18 cellular contexts compared by ENCODE assay signal in the genomic region with DNA sequence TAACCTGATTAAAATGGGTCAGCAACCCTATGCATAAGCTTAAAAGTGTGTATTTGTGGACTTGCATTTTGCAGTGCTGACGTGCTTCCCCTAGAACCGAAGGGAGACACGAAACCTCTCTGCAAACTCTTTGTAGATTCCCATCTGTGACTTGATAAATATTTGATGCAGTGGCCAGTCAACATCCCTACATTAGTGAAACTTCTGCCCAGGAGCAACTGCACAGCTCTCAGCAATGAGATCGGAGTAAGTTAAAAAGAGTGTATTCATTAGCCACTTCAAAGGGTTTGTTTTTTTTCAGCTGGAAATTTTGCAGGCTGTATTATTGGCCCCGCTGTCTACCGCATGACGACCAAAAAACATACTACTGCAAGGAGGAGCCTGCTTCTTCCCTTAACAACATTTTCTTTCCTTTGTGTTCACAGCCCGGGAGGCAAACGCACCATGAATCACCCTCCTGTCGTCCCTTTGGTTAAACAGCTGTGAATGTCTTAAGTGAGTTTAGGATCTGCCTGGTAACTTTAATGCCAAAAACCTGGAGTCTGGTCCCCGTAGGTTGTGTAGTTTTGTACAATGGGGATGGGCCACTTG. TPM values are rescaled to one million over a fixed set of nuclear protein-coding genes. Genes with fewer than 3 reads are reported as not detected.
DNase-seq lines count a peak whose midpoint lies in the region; ATAC-seq, FAIRE-seq and TF ChIP-seq lines count a peak whose summit lies in the region.
"Had no signal": no experiment of that assay in that cellular context is flagged by ENCODE, and none has a peak within 500 bp of the region (broad histone marks: within the 10 kb centered on the region; RNA-seq: fewer than 3 reads in every experiment).

No MANE protein-coding gene starts in this region.

- CTCF ChIA-PET in A549 (lab: Yijun Ruan, JAX) (interaction anchor here (0.8 to 1.4 kb wide), 3 partner anchors 10 to 19 kb away, joined by 4 to 5 read pairs (median 4); no protein-coding TSS in a partner anchor), HepG2 (lab: Yijun Ruan, JAX; ENCODE audit: low intra/inter-chr PET ratio, low total read pairs) (no interaction called here)

- no peaks in the 10 kb centered on the region for H3K9me2 ChIP-seq in Karpas-422 (replicated peaks; ENCODE audit: insufficient read depth, low read length)

- peak in 1 of 2 experiments; percentile 7 for DNase-seq in A549 (ENCODE audit: low read depth in 1 of 2, low spot score in 1 of 2)
- peak; percentile 20 for DNase-seq in Karpas-422
- no peak for DNase-seq in HuH-7.5 (ENCODE audit: low spot score)
- DNase-seq in stimulated activated naive CD4-positive, alpha-beta T cell treated with Interleukin-2 at 50 U/mL for 16 hours (lab: John Stamatoyannopoulos, UW): no peak
- DNase-seq in HepG2 (ENCODE audit: low spot score): no peak
- DNase-seq: activated CD4-positive, CD25-positive, alpha-beta regulatory T cell treated with anti-CD3 and anti-CD28 coated beads, Interleukin-2, amount 50 U/mL, for 72 hours; activated T-cell treated with anti-CD3 and anti-CD28 coated beads, Interleukin-2, amount 50 U/mL, for 4 hours; DND-41; immature natural killer cell; naive B cell; NCI-H82; SJCRH30 had no signal

- peak overlapping the region; percentile 56 for H3K4me2 ChIP-seq in A549
- no peak overlapping the region for H3K4me2 ChIP-seq in Karpas-422 (ENCODE audit: low read depth, low read length, poor library complexity, severe bottlenecking)
- H3K4me2 ChIP-seq in HepG2 (ENCODE audit: low read depth, low read length): no peak overlapping the region

- H3K27ac ChIP-seq in A549 (no peak overlapping the region), Karpas-422 (ENCODE audit: low read length) (no peak overlapping the region), iPS-18a (ENCODE audit: low read length) (no peak overlapping the region), HepG2 (ENCODE audit: extremely low read length, insufficient read depth, low read length) (no peak overlapping the region)
- H3K27ac ChIP-seq: ascending aorta, SJCRH30 had no signal

- no peak overlapping the region for H3K27ac Mint-ChIP-seq in brain
- H3K27ac Mint-ChIP-seq: immature natural killer cell, naive B cell had no signal

- WGBS in A549 (ENCODE audit: missing lambda C conversion rate): 33% methylated on average over 10 of the region's 11 CpGs
- WGBS in HepG2 (ENCODE audit: low lambda C conversion rate): 7% methylated on average over 11 of the region's 11 CpGs

- no peaks in the 10 kb centered on the region for H3K36me3 Mint-ChIP-seq in brain
- H3K36me3 Mint-ChIP-seq: immature natural killer cell, naive B cell had no signal

- no peak for TF ChIP-seq RAD21 in A549 (conservative IDR thresholded peaks at IDR 0.05 in 1 of 2, IDR thresholded peaks at IDR 0.05 in 1 of 2)
- TF ChIP-seq RAD21 in HepG2 (CRISPR knock-in tag; IDR thresholded peaks at IDR 0.05): no peak

- intact Hi-C loops in HepG2 (cut with micrococcal nuclease; ENCODE audit: unreplicated experiment): no loop called here

- H3K4me3 Mint-ChIP-seq in brain: peak overlapping the region in 4 of 5 experiments; percentile 24 to 65 (median 38)
- H3K4me3 Mint-ChIP-seq: activated T-cell treated with anti-CD3 and anti-CD28 coated beads, Interleukin-2, amount 50 U/mL, for 4 hours; immature natural killer cell; naive B cell had no signal

- no peaks in the 10 kb centered on the region for H4K20me1 ChIP-seq in Karpas-422 (ENCODE audit: insufficient read depth, low read depth, low read length)
- H4K20me1 ChIP-seq in HepG2 (ENCODE audit: insufficient read depth, low read length): no peaks in the 10 kb centered on the region

- no peaks in the 10 kb centered on the region for H3K9me3 Mint-ChIP-seq in brain
- H3K9me3 Mint-ChIP-seq: activated T-cell treated with anti-CD3 and anti-CD28 coated beads, Interleukin-2, amount 50 U/mL, for 4 hours; immature natural killer cell; naive B cell had no signal

- POLR2A ChIA-PET in A549 (lab: Yijun Ruan, JAX) (no interaction called here), HepG2 (lab: Yijun Ruan, JAX) (no interaction called here)

- H2AFZ ChIP-seq in Karpas-422 (ENCODE audit: low read length) (no peak overlapping the region), HepG2 (ENCODE audit: low read length) (no peak overlapping the region)

- TF ChIP-seq EP300 in A549 (IDR thresholded peaks at IDR 0.05) (no peak), HepG2 (IDR thresholded peaks at IDR 0.05; ENCODE audit: low read depth in 2 of 2, low read length in 2 of 2) (no peak), HepG2 (CRISPR knock-in tag; IDR thresholded peaks at IDR 0.05; ENCODE audit: borderline replicate concordance) (no peak)

- no peak for FAIRE-seq in A549 (lab: Jason Lieb, UNC)
- no peak for FAIRE-seq in HepG2 (lab: Jason Lieb, UNC)
- FAIRE-seq: endothelial cell of umbilical vein, GM18507 had no signal

- no peaks in the 10 kb centered on the region for H3K27me3 Mint-ChIP-seq in brain

- H3K36me3 ChIP-seq in Karpas-422 (ENCODE audit: insufficient read depth, low read length) (no peaks in the 10 kb centered on the region), iPS-18a (ENCODE audit: control insufficient read depth, low read depth, low read length) (no peaks in the 10 kb centered on the region), HepG2 (replicated peaks in 1 of 2; ENCODE audit: control insufficient read depth in 1 of 2, insufficient read depth in 2 of 2, low read length in 2 of 2) (no peaks in the 10 kb centered on the region)
- H3K36me3 ChIP-seq: ascending aorta, SJCRH30 had no signal

- H3K27me3 ChIP-seq in Karpas-422 (ENCODE audit: low read length) (no peaks in the 10 kb centered on the region), iPS-18a (ENCODE audit: control insufficient read depth, insufficient read depth, low read length) (no peaks in the 10 kb centered on the region), HepG2 (ENCODE audit: control insufficient read depth in 1 of 2, insufficient read depth in 2 of 2, low read length in 2 of 2) (peaks cover 0 to 6% of the 10 kb centered on the region in 2 experiments; a peak in 1 of 5 replicates)
- H3K27me3 ChIP-seq: ascending aorta had no signal

- H3K4me1 Mint-ChIP-seq in brain: peaks cover 16% of the 10 kb centered on the region
- H3K4me1 Mint-ChIP-seq: immature natural killer cell, naive B cell had no signal

- TF ChIP-seq CTCF in A549 (IDR thresholded peaks at IDR 0.05) (no peak), brain (conservative IDR thresholded peaks at IDR 0.05) (no peak), HepG2 (CRISPR knock-in tag; IDR thresholded peaks at IDR 0.05) (no peak)

- peaks cover 5% of the 10 kb centered on the region; the same call in 1 of the 3 replicates for H3K4me1 ChIP-seq in A549
- H3K4me1 ChIP-seq in Karpas-422 (ENCODE audit: low read length): no peaks in the 10 kb centered on the region
- no peaks in the 10 kb centered on the region for H3K4me1 ChIP-seq in iPS-18a (ENCODE audit: control insufficient read depth, low read depth, low read length)
- no peaks in the 10 kb centered on the region for H3K4me1 ChIP-seq in HepG2 (ENCODE audit: insufficient read depth, low read length)
- H3K4me1 ChIP-seq: ascending aorta, SJCRH30 had no signal

- H3K79me2 ChIP-seq in Karpas-422 (ENCODE audit: low read length) (no peaks in the 10 kb centered on the region), HepG2 (ENCODE audit: insufficient read depth, low read length) (no peaks in the 10 kb centered on the region)

- peak; percentile 68 to 69 for ATAC-seq in A549
- ATAC-seq in GM21447 (IDR thresholded peaks at IDR 0.05; ENCODE audit: unreplicated experiment): no peak
- no peak for ATAC-seq in HepG2
- ATAC-seq: activated T-cell treated with anti-CD3 and anti-CD28 coated beads, Interleukin-2, amount 50 U/mL, for 4 hours had no signal

- no TSS peak for BruUV-seq in HepG2 (replicated peaks; lab: Mats Ljungman, UMichigan)

- no peak overlapping the region for H3K4me3 ChIP-seq in A549
- no peak overlapping the region for H3K4me3 ChIP-seq in Karpas-422 (ENCODE audit: low read length)
- H3K4me3 ChIP-seq in iPS-18a (ENCODE audit: low read length): no peak overlapping the region
- H3K4me3 ChIP-seq in HepG2 (replicated peaks in 1 of 3; ENCODE audit: insufficient read depth in 1 of 3, low read depth in 2 of 3, low read length in 3 of 3): no peak overlapping the region
- H3K4me3 ChIP-seq: ascending aorta, SJCRH30 had no signal

- TF ChIP-seq POLR2A in A549 (IDR thresholded peaks at IDR 0.05; ENCODE audit: low read length) (no peak), HepG2 (IDR thresholded peaks at IDR 0.05; ENCODE audit: insufficient read depth in 1 of 2, low read depth in 2 of 2, low read length in 2 of 2) (no peak)

- no peaks in the 10 kb centered on the region for H3K9me3 ChIP-seq in A549
- H3K9me3 ChIP-seq in Karpas-422 (ENCODE audit: low read length): no peaks in the 10 kb centered on the region
- no peaks in the 10 kb centered on the region for H3K9me3 ChIP-seq in iPS-18a (ENCODE audit: control insufficient read depth, low read depth, low read length)
- H3K9me3 ChIP-seq in HepG2 (ENCODE audit: low read length): no peaks in the 10 kb centered on the region
- H3K9me3 ChIP-seq: ascending aorta, SJCRH30 had no signal

- no peak overlapping the region for H3K9ac ChIP-seq in Karpas-422 (ENCODE audit: low read length)
- H3K9ac ChIP-seq in iPS-18a (ENCODE audit: low read length): peak overlapping the region; percentile 3
- H3K9ac ChIP-seq in HepG2 (ENCODE audit: insufficient read depth, low read depth, low read length): no peak overlapping the region

- in situ Hi-C loops in HepG2 (cut with HindIII; ENCODE audit: extremely low pct_ligation_motif_present, low pct_unique_long_range_greater_than_20kb): no loop called here

RNA-seq across cellular contexts. Expression of a gene that starts 38.0 kb away (rescaled TPM):
- polyA plus RNA-seq in A549 (2011; rRNA removed) (73.8 and 83.3 TPM in 2 replicates), A549 (2017; fragmentation: RNase III; extraction: RNeasy Plus Mini Kit Qiagen cat#74134 plus additional on column Dnase treatment) (47.0 to 52.2 TPM (median 49.1 TPM) in 3 replicates), brain (ENCODE audit: insufficient read depth, low read depth, low replicate concordance) (13.0 TPM), HepG2 (2011; rRNA removed) (72.3 and 86.6 TPM in 2 replicates)
- 53.4 and 70.4 TPM in 2 replicates for polyA plus RNA-seq in A549 (2012; cell fraction: cytosol; rRNA removed)
- 112 and 121 TPM in 2 replicates for polyA plus RNA-seq in A549 (2012; cell fraction: nucleus; rRNA removed)
- polyA minus RNA-seq in A549 (2011; rRNA and poly(A)+ RNA removed): 136 and 164 TPM in 2 replicates
- 72.9 and 144 TPM in 2 replicates for total RNA-seq in Karpas-422 (2014; rRNA removed; shearing (Covaris generic); ENCODE audit: low replicate concordance)
- 71.5 and 71.7 TPM in 2 replicates for total RNA-seq in HepG2 (2016; rRNA removed; fragmentation: Illumina TruSeq; extraction: Trizol)
- 15.2 and 18.9 TPM in 2 replicates for total RNA-seq in HepG2 (2016; cell fraction: cytosol; rRNA removed; fragmentation: Illumina TruSeq; extraction: Trizol; ENCODE audit: low read depth)
- 63.5 and 71.5 TPM in 2 replicates for total RNA-seq in HepG2 (2016; cell fraction: insoluble cytoplasmic fraction; rRNA removed; fragmentation: Illumina TruSeq; extraction: Trizol)
- 19.5 and 22.1 TPM in 2 replicates for total RNA-seq in HepG2 (2016; cell fraction: membrane; rRNA removed; fragmentation: Illumina TruSeq; extraction: Trizol)
- 160 and 177 TPM in 2 replicates for total RNA-seq in HepG2 (2016; cell fraction: nucleus; rRNA removed; fragmentation: Illumina TruSeq; extraction: Trizol)
- polyA plus RNA-seq in HepG2 (2011; cell fraction: cytosol; rRNA removed): 34.3 and 38.0 TPM in 2 replicates
- polyA plus RNA-seq in HepG2 (2011; cell fraction: nucleus; rRNA removed): 159 and 189 TPM in 2 replicates
- polyA plus RNA-seq in HepG2 (2012): 38.8 and 53.6 TPM in 2 replicates
- 3.1 and 4.0 TPM in 2 replicates for polyA plus RNA-seq in HepG2 (2016; cell fraction: cytosol; fragmentation: Illumina TruSeq; extraction: Trizol; ENCODE audit: low read depth)
- 58.5 and 62.2 TPM in 2 replicates for polyA plus RNA-seq in HepG2 (2016; cell fraction: insoluble cytoplasmic fraction; fragmentation: Illumina TruSeq; extraction: Trizol; ENCODE audit: low read depth)
- 10.1 and 11.0 TPM in 2 replicates for polyA plus RNA-seq in HepG2 (2016; cell fraction: membrane; fragmentation: Illumina TruSeq; extraction: Trizol; ENCODE audit: low read depth)
- 237 and 263 TPM in 2 replicates for polyA plus RNA-seq in HepG2 (2016; cell fraction: nucleus; fragmentation: Illumina TruSeq; extraction: Trizol; ENCODE audit: insufficient read depth, low read depth)
- 383 and 386 TPM in 2 replicates for polyA minus RNA-seq in HepG2 (2011; rRNA and poly(A)+ RNA removed; ENCODE audit: low replicate concordance)
- 22.2 and 23.0 TPM in 2 replicates for polyA minus RNA-seq in HepG2 (2011; cell fraction: cytosol; rRNA and poly(A)+ RNA removed)
- polyA minus RNA-seq in HepG2 (2011; cell fraction: nucleus; rRNA and poly(A)+ RNA removed): 275 and 320 TPM in 2 replicates

Comparison
In these comparisons a context has a peak if more than half of its experiments do, and no peak if none do; other contexts are left out.
1. ATAC-seq: peak in A549 (2 of 2); none in GM21447 (single experiment) and HepG2 (single experiment).